Comparison of ENCODE assay signal across 14 cellular contexts in genomic region chr2:190666895-190667294, GRCh38.
"Had no signal": no experiment of that assay in that cellular context is flagged by ENCODE, and none has a peak within 500 bp of the region (broad histone marks: within the 10 kb centered on the region; RNA-seq: fewer than 3 reads in every experiment).

No MANE protein-coding gene starts in this region.

- H3K27me3 ChIP-seq: brain microvascular endothelial cell, esophagus muscularis mucosa, tibial artery, vagina had no signal

- H3K27ac Mint-ChIP-seq: activated naive CD8-positive, alpha-beta T cell; endodermal cell; natural killer cell treated with Interleukin-12 subunit alpha and Interleukin-12 subunit beta and Interleukin-15 and Interleukin-18, amount 100 ng/mL, for 72 hours had no signal

- H3K9me3 Mint-ChIP-seq: natural killer cell treated with Interleukin-12 subunit alpha and Interleukin-12 subunit beta and Interleukin-15 and Interleukin-18, amount 100 ng/mL, for 72 hours had no signal

- DNase-seq: activated CD4-positive, alpha-beta T cell treated with anti-CD3 and anti-CD28 coated beads, Interleukin-2, amount 50 U/mL, for 4 hours; activated effector memory CD4-positive, alpha-beta T cell treated with anti-CD3 and anti-CD28 coated beads, Interleukin-2, amount 50 U/mL, for 16 hours; activated T-cell treated with anti-CD3 and anti-CD28 coated beads, Interleukin-2, amount 50 U/mL, for 4 hours; amygdala; brain microvascular endothelial cell; cerebellar nuclear complex; endodermal cell; glutamatergic neuron; left cardiac atrium; tibial artery had no signal

- H3K27me3 Mint-ChIP-seq: activated naive CD8-positive, alpha-beta T cell; natural killer cell treated with Interleukin-12 subunit alpha and Interleukin-12 subunit beta and Interleukin-15 and Interleukin-18, amount 100 ng/mL, for 72 hours had no signal

- H3K4me3 Mint-ChIP-seq: activated naive CD8-positive, alpha-beta T cell; activated T-cell treated with anti-CD3 and anti-CD28 coated beads, Interleukin-2, amount 50 U/mL, for 4 hours; endodermal cell; natural killer cell treated with Interleukin-12 subunit alpha and Interleukin-12 subunit beta and Interleukin-15 and Interleukin-18, amount 100 ng/mL, for 72 hours had no signal

- ATAC-seq: activated T-cell treated with anti-CD3 and anti-CD28 coated beads, Interleukin-2, amount 50 U/mL, for 4 hours; left cardiac atrium; natural killer cell treated with Interleukin-12 subunit alpha and Interleukin-12 subunit beta and Interleukin-15 and Interleukin-18, amount 100 ng/mL, for 72 hours had no signal

- H3K27ac ChIP-seq: brain microvascular endothelial cell, esophagus muscularis mucosa, tibial artery, vagina had no signal
